ENCODE assay signal across 12 cellular contexts in the genomic region with DNA sequence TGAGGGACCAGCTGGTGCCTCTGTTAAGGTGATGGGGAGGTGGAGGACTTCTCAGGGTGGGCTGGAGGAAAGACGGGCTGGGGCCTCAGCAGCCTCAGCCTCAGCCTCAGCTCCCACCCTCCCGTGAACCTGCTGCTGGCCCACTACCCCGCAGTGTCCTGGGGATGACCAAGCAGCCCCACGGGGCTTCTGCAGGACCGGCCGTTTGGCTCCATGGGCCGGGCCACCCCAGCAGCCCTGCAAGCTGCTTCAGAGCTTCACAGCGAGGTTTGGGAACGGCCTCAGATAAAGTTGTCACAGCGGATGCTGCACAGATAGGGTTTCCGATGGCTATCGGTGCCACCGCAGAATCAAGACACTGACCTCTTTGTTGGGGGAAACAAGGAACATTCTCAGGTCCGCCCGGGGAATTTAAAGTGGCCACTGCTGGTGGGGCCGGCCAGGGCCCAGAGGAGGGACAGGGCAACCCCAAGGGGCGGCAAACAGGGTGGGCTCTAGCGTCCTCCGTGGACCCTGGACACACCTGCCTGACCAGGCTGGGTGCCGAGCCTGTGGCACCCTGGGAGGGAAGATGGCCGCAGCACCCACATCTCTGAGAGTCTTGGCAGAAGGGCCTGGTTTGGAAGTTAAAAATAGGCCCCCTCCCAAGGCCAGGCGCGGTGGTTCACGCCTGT.
"Had no signal": no experiment of that assay in that cellular context is flagged by ENCODE, and none has a peak within 500 bp of the region (broad histone marks: within the 10 kb centered on the region; RNA-seq: fewer than 3 reads in every experiment).

No MANE protein-coding gene starts in this region.

- H3K27me3 Mint-ChIP-seq: activated naive CD8-positive, alpha-beta T cell treated with anti-CD3 and anti-CD28 coated beads, Interleukin-2, amount 50 U/mL, for 24 hours had no signal

- H3K4me1 Mint-ChIP-seq: activated naive CD8-positive, alpha-beta T cell treated with anti-CD3 and anti-CD28 coated beads, Interleukin-2, amount 50 U/mL, for 24 hours had no signal

- H3K27ac Mint-ChIP-seq: activated naive CD8-positive, alpha-beta T cell treated with anti-CD3 and anti-CD28 coated beads, Interleukin-2, amount 50 U/mL, for 24 hours; activated T-helper 1 cell treated with anti-CD3 and anti-CD28 coated beads, Interleukin-12 subunit alpha, Interleukin-12 subunit beta, Interleukin-2, Interleukin-4 antibody, amounts not matched to agents 30 ng/mL and 10 ng/mL and 1 ng/mL, durations not matched to agents 14 hours and 24 hours and 36 hours; naive B cell; stimulated activated naive B cell treated with anti-CD40 and anti-IgM and Interleukin-4, amounts not matched to agents 10 μg/mL and 1 μg/mL and 100 μg/mL, for 72 hours had no signal

- DNase-seq: activated naive CD8-positive, alpha-beta T cell treated with anti-CD3 and anti-CD28 coated beads, Interleukin-2, amount 50 U/mL, for 24 hours; aorta; left cardiac atrium; naive B cell; stimulated activated CD4-positive, alpha-beta T cell treated with anti-CD3 and anti-CD28 coated beads, Interleukin-15, amount 100 ng/mL, for 24 hours; stimulated activated CD4-positive, alpha-beta T cell treated with anti-CD3 and anti-CD28 coated beads, Interleukin-4, amount 100 ng/mL, for 1 hour; stimulated activated naive B cell treated with anti-CD40 and anti-IgM and Interleukin-4, amounts not matched to agents 10 μg/mL and 1 μg/mL and 100 μg/mL, for 72 hours; trophoblast cell had no signal

- ATAC-seq: activated CD4-positive, CD25-positive, alpha-beta regulatory T cell treated with anti-CD3 and anti-CD28 coated beads, Interleukin-2, amount 50 U/mL, for 24 hours; activated naive CD8-positive, alpha-beta T cell treated with anti-CD3 and anti-CD28 coated beads, Interleukin-2, amount 50 U/mL, for 24 hours; left cardiac atrium; stimulated activated naive B cell treated with anti-CD40 and anti-IgM and Interleukin-4, amounts not matched to agents 10 μg/mL and 1 μg/mL and 100 μg/mL, for 72 hours had no signal

- H3K4me3 Mint-ChIP-seq: activated naive CD8-positive, alpha-beta T cell treated with anti-CD3 and anti-CD28 coated beads, Interleukin-2, amount 50 U/mL, for 24 hours; activated T-helper 1 cell treated with anti-CD3 and anti-CD28 coated beads, Interleukin-12 subunit alpha, Interleukin-12 subunit beta, Interleukin-2, Interleukin-4 antibody, amounts not matched to agents 30 ng/mL and 10 ng/mL and 1 ng/mL, durations not matched to agents 14 hours and 24 hours and 36 hours; stimulated activated naive B cell treated with anti-CD40 and anti-IgM and Interleukin-4, amounts not matched to agents 10 μg/mL and 1 μg/mL and 100 μg/mL, for 72 hours had no signal

- H3K27ac ChIP-seq: skin epidermis had no signal

- H3K4me3 ChIP-seq: lung, skin epidermis had no signal
